8 cellular contexts compared by ENCODE assay signal in the genomic region with DNA sequence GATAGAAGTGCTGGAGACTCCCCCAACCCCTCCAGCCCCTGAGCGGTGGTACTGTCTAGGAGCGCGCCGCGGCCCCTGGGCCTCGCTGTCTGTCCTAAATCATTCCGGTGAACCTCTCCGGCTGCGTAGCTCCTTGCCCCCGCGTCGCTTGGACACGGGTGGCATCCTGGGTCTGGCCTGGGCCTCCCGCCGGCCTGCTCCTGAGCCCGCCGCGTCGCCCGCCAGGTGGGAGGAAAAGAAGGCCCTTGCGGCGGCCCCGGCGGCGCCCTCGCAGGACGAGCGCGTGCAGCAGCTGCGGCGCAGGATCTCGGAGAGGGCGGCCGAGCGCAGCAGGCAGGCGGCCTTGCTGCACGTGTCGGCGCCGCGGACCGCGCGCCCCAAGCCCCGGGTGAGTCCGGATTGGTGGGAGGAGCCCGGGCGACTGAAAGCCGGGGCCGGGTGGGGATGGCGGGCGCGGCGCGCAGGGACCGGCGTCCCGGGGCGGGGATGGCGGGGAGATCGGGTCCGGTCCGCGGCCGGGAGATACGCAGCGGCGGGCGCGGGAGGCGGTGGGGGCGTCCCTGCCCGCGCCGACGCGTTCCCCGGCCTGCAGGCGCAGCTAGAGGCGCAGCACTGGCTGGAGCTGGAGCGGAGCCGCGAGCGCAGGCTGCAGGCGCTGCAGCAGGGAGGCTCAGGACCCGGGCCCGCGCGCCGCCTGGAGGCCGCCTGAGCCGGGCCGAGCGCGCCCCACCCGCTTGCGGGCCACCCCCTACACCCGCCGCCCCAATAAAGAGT. TPM values are rescaled to one million over a fixed set of nuclear protein-coding genes. Genes with fewer than 3 reads are reported as not detected.
DNase-seq lines count a peak whose midpoint lies in the region; ATAC-seq and TF ChIP-seq lines count a peak whose summit lies in the region.

No MANE protein-coding gene starts in this region.

- H3K9ac ChIP-seq in neural progenitor cell (no peak overlapping the region), subcutaneous abdominal adipose tissue (ENCODE audit: low read length in 5 of 5) (peak overlapping the region in 3 of 5 donors; percentile 6 to 35 (median 25))

- H3K27ac ChIP-seq in neural progenitor cell: no peak overlapping the region
- no peak overlapping the region for H3K27ac ChIP-seq in subcutaneous abdominal adipose tissue (ENCODE audit: low read depth, low read length)

- ATAC-seq in GM19395 (IDR thresholded peaks at IDR 0.05; ENCODE audit: unreplicated experiment) (peak; percentile 76), HG03521 (IDR thresholded peaks at IDR 0.05; ENCODE audit: unreplicated experiment) (peak; percentile 70)

- DNase-seq in CD14-positive monocyte (ENCODE audit: low spot score): no peak
- peak; percentile 80 for DNase-seq in RKO (ENCODE audit: low spot score)
- DNase-seq in activated gamma-delta T cell treated with anti-CD3 and anti-CD28 coated beads, Interleukin-2, amount 50 U/mL, for 16 hours (ENCODE audit: low read depth): peak; percentile 41
- DNase-seq in foreskin melanocyte: peak; percentile 24
- peak; percentile 93 for DNase-seq in neural progenitor cell (ENCODE audit: low spot score)

- peak overlapping the region; percentile 80 for H3K4me2 ChIP-seq in neural progenitor cell

- H3F3A ChIP-seq in neural progenitor cell (ENCODE audit: low read depth): peaks cover 27% of the 10 kb centered on the region

- peak overlapping the region; percentile 69 to 90 for H3K4me3 Mint-ChIP-seq in CD14-positive monocyte
- peak overlapping the region; percentile 83 for H3K4me3 Mint-ChIP-seq in neural progenitor cell

- H3K9me3 ChIP-seq in neural progenitor cell (ENCODE audit: low read depth) (no peaks in the 10 kb centered on the region), subcutaneous abdominal adipose tissue (ENCODE audit: control insufficient read depth in 5 of 5, low read length in 5 of 5) (no peaks in the 10 kb centered on the region)

- TF ChIP-seq CTCF in CD14-positive monocyte (IDR thresholded peaks at IDR 0.05): peak; percentile 61
- peak; percentile 57 for TF ChIP-seq CTCF in neural progenitor cell (IDR thresholded peaks at IDR 0.05)

- H3K36me3 ChIP-seq in neural progenitor cell (no peaks in the 10 kb centered on the region), subcutaneous abdominal adipose tissue (ENCODE audit: control insufficient read depth in 5 of 5, insufficient read depth in 5 of 5, low read length in 5 of 5) (no peaks in the 10 kb centered on the region)

- intact Hi-C loops in CD14-positive monocyte (cut with micrococcal nuclease): loop anchor here (5.0 kb wide), 2 partner anchors 35 to 40 kb away; no protein-coding TSS in a partner anchor

- H3K4me3 ChIP-seq in neural progenitor cell (peak overlapping the region; percentile 56), subcutaneous abdominal adipose tissue (ENCODE audit: low read depth in 1 of 5, low read length in 5 of 5) (peak overlapping the region in 4 of 5 donors; percentile 36 to 63 (median 54))

- H3K27me3 ChIP-seq in neural progenitor cell (peaks cover 34% of the 10 kb centered on the region), subcutaneous abdominal adipose tissue (ENCODE audit: control insufficient read depth in 5 of 5, insufficient read depth in 4 of 5, low read length in 5 of 5) (peaks cover 0 to 17% (median 11%) of the 10 kb centered on the region in 5 donors)

- H3K27me3 Mint-ChIP-seq in CD14-positive monocyte (ENCODE audit: low read depth in 3 of 3): peaks cover 36 to 45% (median 42%) of the 10 kb centered on the region in 3 donors
- peaks cover 9% of the 10 kb centered on the region for H3K27me3 Mint-ChIP-seq in neural progenitor cell (ENCODE audit: insufficient read depth, low read depth)

- no peak overlapping the region for H3K27ac Mint-ChIP-seq in CD14-positive monocyte
- no peak overlapping the region for H3K27ac Mint-ChIP-seq in neural progenitor cell

- H3K9me3 Mint-ChIP-seq in CD14-positive monocyte (peaks cover 0 to 3% (median 0%) of the 10 kb centered on the region in 7 donors), neural progenitor cell (no peaks in the 10 kb centered on the region)

- peaks cover 9% of the 10 kb centered on the region for H3K79me2 ChIP-seq in neural progenitor cell (ENCODE audit: low read depth)

- peak overlapping the region; percentile 82 for H2AFZ ChIP-seq in neural progenitor cell (replicated peaks)

- no peaks in the 10 kb centered on the region for H4K20me1 ChIP-seq in neural progenitor cell (ENCODE audit: low read depth)

- H3K4me1 ChIP-seq in neural progenitor cell (peaks cover 5% of the 10 kb centered on the region), subcutaneous abdominal adipose tissue (ENCODE audit: control insufficient read depth in 5 of 5, insufficient read depth in 5 of 5, low read length in 5 of 5) (peaks cover 0 to 14% (median 9%) of the 10 kb centered on the region in 5 donors)

- peaks cover 0 to 4% of the 10 kb centered on the region in 2 donors for H3K36me3 Mint-ChIP-seq in CD14-positive monocyte
- H3K36me3 Mint-ChIP-seq in neural progenitor cell: peaks cover 1% of the 10 kb centered on the region

- peaks cover 17% of the 10 kb centered on the region for H3K4me1 Mint-ChIP-seq in CD14-positive monocyte
- H3K4me1 Mint-ChIP-seq in neural progenitor cell: peaks cover 13% of the 10 kb centered on the region

RNA-seq across cellular contexts. Expression of gene RNF4, which starts 6.5 kb away (rescaled TPM):
- polyA plus RNA-seq in CD14-positive monocyte: 10 to 100 TPM; 28.8 to 37.0 TPM
- 73.8 and 96.4 TPM in 2 replicates for total RNA-seq in neural progenitor cell (ENCODE audit: low replicate concordance)

RNA-seq across cellular contexts. Expression of gene CFAP99, which starts 43.6 kb away (rescaled TPM):
- polyA plus RNA-seq in CD14-positive monocyte: under 1 TPM in 1 of 2 donors, not detected in 1; 0.15 TPM
- not detected in 2 replicates for total RNA-seq in neural progenitor cell (ENCODE audit: low replicate concordance)

RNA-seq across cellular contexts. Expression of gene ZFYVE28, which starts 44.0 kb away (rescaled TPM):
- polyA plus RNA-seq in CD14-positive monocyte: 1 to 10 TPM; 1.0 to 1.1 TPM
- 0.39 and 0.93 TPM in 2 replicates for total RNA-seq in neural progenitor cell (ENCODE audit: low replicate concordance)
